Comparison of ENCODE assay signal across 16 cellular contexts in genomic region chr2:202009563-202009962, GRCh38.
"Had no signal": no experiment of that assay in that cellular context is flagged by ENCODE, and none has a peak within 500 bp of the region (broad histone marks: within the 10 kb centered on the region; RNA-seq: fewer than 3 reads in every experiment).

No MANE protein-coding gene starts in this region.

- H3K4me2 ChIP-seq: neural progenitor cell had no signal

- H3K4me1 ChIP-seq: colonic mucosa, foreskin keratinocyte, transverse colon had no signal

- H2AFZ ChIP-seq: neural progenitor cell had no signal

- H3K4me3 Mint-ChIP-seq: immature natural killer cell; naive thymus-derived CD8-positive, alpha-beta T cell had no signal

- H3K4me1 Mint-ChIP-seq: immature natural killer cell had no signal

- H3K36me3 Mint-ChIP-seq: immature natural killer cell; naive thymus-derived CD8-positive, alpha-beta T cell had no signal

- H3K36me3 ChIP-seq: colonic mucosa, neural progenitor cell, ovary, stomach, thoracic aorta, transverse colon had no signal

- H3K27ac ChIP-seq: colonic mucosa, foreskin keratinocyte, neural progenitor cell, ovary, stomach, thoracic aorta, transverse colon had no signal

- H3K27me3 ChIP-seq: colonic mucosa, neural progenitor cell, ovary, stomach, transverse colon had no signal

- ATAC-seq: foreskin keratinocyte; naive thymus-derived CD8-positive, alpha-beta T cell had no signal

- H3K9me3 Mint-ChIP-seq: immature natural killer cell; naive thymus-derived CD8-positive, alpha-beta T cell; neural progenitor cell had no signal

- H3K4me3 ChIP-seq: colonic mucosa, neural progenitor cell, ovary, skin epidermis, stomach, thoracic aorta, transverse colon had no signal

- H3K9ac ChIP-seq: neural progenitor cell had no signal

- H3K27ac Mint-ChIP-seq: immature natural killer cell; naive thymus-derived CD8-positive, alpha-beta T cell; progenitor cell of endocrine pancreas had no signal

- DNase-seq: colonic mucosa; dermis blood vessel endothelial cell; foreskin keratinocyte; immature natural killer cell; mesendoderm; naive thymus-derived CD8-positive, alpha-beta T cell; ovary; stimulated activated CD4-positive, alpha-beta T cell treated with anti-CD3 and anti-CD28 coated beads, Interleukin-2, amount 100 ng/mL, for 24 hours; stimulated activated CD4-positive, alpha-beta T cell treated with anti-CD3 and anti-CD28 coated beads, Interleukin-4, amount 100 ng/mL, for 4 hours; stimulated activated naive CD4-positive, alpha-beta T cell; stomach; transverse colon had no signal

- H3K9me3 ChIP-seq: colonic mucosa, ovary, stomach, thoracic aorta, transverse colon had no signal
